ENCODE assay signal across 9 cellular contexts in the genomic region with DNA sequence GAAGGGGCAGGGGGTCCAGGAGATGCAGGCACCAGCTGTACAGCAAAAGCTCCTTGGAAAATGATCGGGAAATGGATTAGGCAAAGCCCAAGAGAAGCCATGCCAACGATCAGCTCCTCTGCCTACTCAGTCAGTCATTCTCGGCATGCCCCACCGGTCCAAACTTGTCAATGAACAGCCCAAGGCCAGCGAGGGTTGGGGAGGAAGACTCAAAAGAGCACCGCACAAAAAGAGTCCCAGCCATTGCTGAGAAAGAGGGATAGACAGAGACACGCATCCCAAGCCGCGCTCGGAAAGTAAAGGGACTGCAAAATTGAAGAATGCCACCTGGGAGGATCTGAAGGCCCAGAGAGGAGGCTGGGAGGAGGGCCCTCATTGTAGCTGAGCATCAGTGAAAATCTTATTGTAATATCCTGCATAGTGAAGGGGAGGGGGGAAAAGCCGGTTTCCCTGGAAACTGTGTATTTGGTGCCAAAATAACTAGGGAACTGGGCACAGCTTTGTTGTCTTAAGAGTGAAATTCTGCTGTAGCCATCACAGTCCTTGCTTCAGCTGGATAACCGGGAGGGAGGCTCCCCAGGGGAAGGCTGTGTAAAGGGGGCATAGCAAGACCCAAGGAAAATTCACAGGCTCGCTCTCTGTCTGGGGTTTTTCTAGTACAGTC. TPM values are rescaled to one million over a fixed set of nuclear protein-coding genes. Genes with fewer than 3 reads are reported as not detected.
DNase-seq lines count a peak whose midpoint lies in the region; ATAC-seq and TF ChIP-seq lines count a peak whose summit lies in the region.
"Had no signal": no experiment of that assay in that cellular context is flagged by ENCODE, and none has a peak within 500 bp of the region (broad histone marks: within the 10 kb centered on the region; RNA-seq: fewer than 3 reads in every experiment).

No MANE protein-coding gene starts in this region.

- H3K27me3 ChIP-seq in heart right ventricle, result no peaks in the 10 kb centered on the region
- no peaks in the 10 kb centered on the region for H3K27me3 ChIP-seq in lower lobe of right lung (ENCODE audit: low read depth)
- H3K27me3 ChIP-seq: body of pancreas had no signal

- H3K9me3 ChIP-seq in heart right ventricle, result no peaks in the 10 kb centered on the region
- H3K9me3 ChIP-seq in mesodermal cell (ENCODE audit: control insufficient read depth, low read length), result no peaks in the 10 kb centered on the region
- H3K9me3 ChIP-seq in lower lobe of right lung, result no peaks in the 10 kb centered on the region
- H3K9me3 ChIP-seq: body of pancreas had no signal

- TF ChIP-seq CTCF in heart right ventricle (IDR thresholded peaks at IDR 0.05), result no peak
- TF ChIP-seq CTCF in coronary artery (IDR thresholded peaks at IDR 0.05), result no peak
- no peak for TF ChIP-seq CTCF in lower lobe of right lung (IDR thresholded peaks at IDR 0.05)

- intact Hi-C loops in heart right ventricle (cut with DNase I), result loop anchor here in 2 of 10 donors (5.0 kb wide), 2 partner anchors 39 to 46 kb away; no protein-coding TSS in a partner anchor
- intact Hi-C loops in left ventricle myocardium superior (cut with micrococcal nuclease), result no loop called here
- intact Hi-C loops in lower lobe of right lung (cut with DNase I), result no loop called here

- peaks cover 0 to 42% (median 9%) of the 10 kb centered on the region in 9 donors for H3K36me3 ChIP-seq in heart right ventricle
- H3K36me3 ChIP-seq in mesodermal cell (ENCODE audit: control insufficient read depth, insufficient read depth, low read length), result peaks cover 40% of the 10 kb centered on the region
- peaks cover 25% of the 10 kb centered on the region for H3K36me3 ChIP-seq in lower lobe of right lung

- H3K4me3 ChIP-seq in heart right ventricle, result no peak overlapping the region
- no peak overlapping the region for H3K4me3 ChIP-seq in coronary artery
- H3K4me3 ChIP-seq in mesodermal cell (ENCODE audit: extremely low read depth, insufficient read depth, low read length, poor library complexity, severe bottlenecking), result no peak overlapping the region
- H3K4me3 ChIP-seq in lower lobe of right lung, result no peak overlapping the region
- H3K4me3 ChIP-seq: body of pancreas had no signal

- peaks cover 4 to 38% (median 31%) of the 10 kb centered on the region in 9 donors for H3K4me1 ChIP-seq in heart right ventricle
- H3K4me1 ChIP-seq in mesodermal cell (ENCODE audit: control insufficient read depth, insufficient read depth, low read length, poor library complexity, severe bottlenecking), result peaks cover 16% of the 10 kb centered on the region
- H3K4me1 ChIP-seq in lower lobe of right lung, result peaks cover 27% of the 10 kb centered on the region

- 84 to 87% methylated on average over 13 of the region's 13 CpGs for WGBS in heart right ventricle, 2 donors
- 65 to 71% methylated on average over 11 to 12 of the region's 13 CpGs for WGBS in mesodermal cell (ENCODE audit: insufficient coverage in 2 of 2), 2 experiments

- ATAC-seq in heart right ventricle (no peak), left ventricle myocardium superior (no peak), lower lobe of right lung (no peak), GM19023 (IDR thresholded peaks at IDR 0.05; ENCODE audit: unreplicated experiment) (no peak), HG03280 (IDR thresholded peaks at IDR 0.05; ENCODE audit: unreplicated experiment) (no peak), HG02840 (IDR thresholded peaks at IDR 0.05; ENCODE audit: low FRiP score, unreplicated experiment) (no peak)
- ATAC-seq: body of pancreas had no signal

- H3K27ac ChIP-seq in heart right ventricle, result peak overlapping the region in 6 of 10 donors; percentile 2 to 93 (median 60)
- H3K27ac ChIP-seq in coronary artery, result peak overlapping the region; percentile 23 to 74
- H3K27ac ChIP-seq in mesodermal cell (ENCODE audit: low read depth, low read length, severe bottlenecking), result peak overlapping the region; percentile 93
- no peak overlapping the region for H3K27ac ChIP-seq in lower lobe of right lung
- H3K27ac ChIP-seq: body of pancreas had no signal

- DNase-seq in heart right ventricle (no peak), left ventricle myocardium superior (no peak), coronary artery (ENCODE audit: low spot score) (no peak), lower lobe of right lung (no peak)
- DNase-seq: body of pancreas had no signal

RNA-seq across cellular contexts. Expression of a gene that starts 4.7 kb away (rescaled TPM):
- total RNA-seq in heart right ventricle (10 to 100 TPM in 9 of 10 donors, 1 to 10 TPM in 1; 10.0 to 18.4 (median 14.6) TPM), left ventricle myocardium superior (14.1 TPM), lower lobe of right lung (36.8 TPM)
- 1 to 10 TPM; 4.8 to 9.7 TPM for polyA plus RNA-seq in heart right ventricle
- 52.8 TPM for polyA plus RNA-seq in mesodermal cell (2013, experiment 1 of 2)
- polyA plus RNA-seq in mesodermal cell (2013, experiment 2 of 2), result 50.4 TPM

RNA-seq across cellular contexts. Expression of a gene that starts 50.2 kb away (rescaled TPM):
- total RNA-seq in heart right ventricle (10 to 100 TPM in 3 of 10 donors, 1 to 10 TPM in 7; 6.0 to 14.1 (median 8.8) TPM), left ventricle myocardium superior (10.1 TPM), lower lobe of right lung (39.0 TPM)
- polyA plus RNA-seq in heart right ventricle, result 10 to 100 TPM in 1 of 2 donors, 1 to 10 TPM in 1; 1.8 to 18.1 TPM
- polyA plus RNA-seq in mesodermal cell (2013, experiment 1 of 2), result 29.6 TPM
- 21.0 TPM for polyA plus RNA-seq in mesodermal cell (2013, experiment 2 of 2)
